Comparison of ENCODE assay signal across 15 cellular contexts in genomic region chr22:20312396-20313191, GRCh38. TPM values are rescaled to one million over a fixed set of nuclear protein-coding genes. Genes with fewer than 3 reads are reported as not detected.
DNase-seq lines count a peak whose midpoint lies in the region; ATAC-seq and TF ChIP-seq lines count a peak whose summit lies in the region.
"Had no signal": no experiment of that assay in that cellular context is flagged by ENCODE, and none has a peak within 500 bp of the region (broad histone marks: within the 10 kb centered on the region; RNA-seq: fewer than 3 reads in every experiment).

No MANE protein-coding gene starts in this region.

- peaks cover 2% of the 10 kb centered on the region for H3K36me3 Mint-ChIP-seq in activated naive CD4-positive, alpha-beta T cell treated with anti-CD3 and anti-CD28 coated beads, Interleukin-2, amount 10 ng/mL, durations not matched to agents 7 days and 5 days
- H3K36me3 Mint-ChIP-seq: T-cell had no signal

- no peak for ATAC-seq in HG02938 (IDR thresholded peaks at IDR 0.05; ENCODE audit: unreplicated experiment)
- ATAC-seq: T-cell had no signal

- no peaks in the 10 kb centered on the region for H3K36me3 ChIP-seq in testis (ENCODE audit: low read depth, missing control alignments)
- H3K36me3 ChIP-seq: cardiac muscle cell had no signal

- H3K4me3 Mint-ChIP-seq in activated naive CD4-positive, alpha-beta T cell treated with anti-CD3 and anti-CD28 coated beads, Interleukin-2, amount 10 ng/mL, durations not matched to agents 7 days and 5 days: no peak overlapping the region
- H3K4me3 Mint-ChIP-seq: activated B cell treated with CpG ODN at 0.5 μM for 24 hours, T-cell had no signal

- intact Hi-C loops in testis (cut with DNase I; ENCODE audit: low total_unique reads): no loop called here

- 91 to 92% methylated on average over 3 to 14 of the region's 14 CpGs for WGBS in testis, 2 donors

- H3K4me1 Mint-ChIP-seq in activated naive CD4-positive, alpha-beta T cell treated with anti-CD3 and anti-CD28 coated beads, Interleukin-2, amount 10 ng/mL, durations not matched to agents 7 days and 5 days: peaks cover 12% of the 10 kb centered on the region

- CTCF ChIA-PET in activated naive CD4-positive, alpha-beta T cell treated with anti-CD3 and anti-CD28 coated beads, Interleukin-2, amount 10 ng/mL, durations not matched to agents 7 days and 5 days (lab: Charles Lee): no interaction called here

- TF ChIP-seq POLR2A in testis (IDR thresholded peaks at IDR 0.05): no peak

- H3K27ac ChIP-seq in coronary artery (no peak overlapping the region), testis (no peak overlapping the region)
- H3K27ac ChIP-seq: cardiac muscle cell, hepatocyte had no signal

- no peak overlapping the region for H3K27ac Mint-ChIP-seq in activated naive CD4-positive, alpha-beta T cell treated with anti-CD3 and anti-CD28 coated beads, Interleukin-2, amount 10 ng/mL, durations not matched to agents 7 days and 5 days
- H3K27ac Mint-ChIP-seq: activated B cell treated with CpG ODN at 0.5 μM for 24 hours, T-cell had no signal

- no peaks in the 10 kb centered on the region for H3K4me1 ChIP-seq in testis

- no peaks in the 10 kb centered on the region for H3K27me3 ChIP-seq in testis
- H3K27me3 ChIP-seq: cardiac muscle cell, hepatocyte had no signal

- DNase-seq in activated naive CD4-positive, alpha-beta T cell treated with anti-CD3 and anti-CD28 coated beads, Interleukin-2, amount 10 ng/mL, durations not matched to agents 7 days and 5 days: peak; percentile 20
- DNase-seq in activated naive CD4-positive, alpha-beta T cell (lab: John Stamatoyannopoulos, UW): no peak
- DNase-seq in coronary artery (ENCODE audit: low spot score) (peak; percentile 59), mucosa of gallbladder (ENCODE audit: low spot score) (peak; percentile 8), testis (peak; percentile 5), H4 (ENCODE audit: low spot score) (no peak), NCI-H2081 treated with DMSO at 0.1 percent for 48 hours (lab: John Stamatoyannopoulos, UW) (no peak)
- DNase-seq: activated B cell treated with CpG ODN at 0.5 μM for 24 hours; effector CD8-positive, alpha-beta T cell; NCI-H1417; NCI-H2227 treated with DMSO at 0.1 percent for 48 hours had no signal

- no peaks in the 10 kb centered on the region for H3K27me3 Mint-ChIP-seq in activated naive CD4-positive, alpha-beta T cell treated with anti-CD3 and anti-CD28 coated beads, Interleukin-2, amount 10 ng/mL, durations not matched to agents 7 days and 5 days
- H3K27me3 Mint-ChIP-seq: activated B cell treated with CpG ODN at 0.5 μM for 24 hours, T-cell had no signal

- H3K9me3 ChIP-seq in testis: no peaks in the 10 kb centered on the region

- H3K9me3 Mint-ChIP-seq in activated naive CD4-positive, alpha-beta T cell treated with anti-CD3 and anti-CD28 coated beads, Interleukin-2, amount 10 ng/mL, durations not matched to agents 7 days and 5 days: no peaks in the 10 kb centered on the region
- H3K9me3 Mint-ChIP-seq: activated B cell treated with CpG ODN at 0.5 μM for 24 hours, T-cell had no signal

- TF ChIP-seq CTCF in coronary artery (IDR thresholded peaks at IDR 0.05): no peak
- no peak for TF ChIP-seq CTCF in testis (IDR thresholded peaks at IDR 0.05)

- no peak overlapping the region for H3K4me3 ChIP-seq in coronary artery
- no peak overlapping the region for H3K4me3 ChIP-seq in testis
- H3K4me3 ChIP-seq: cardiac muscle cell, hepatocyte had no signal

RNA-seq across cellular contexts. Expression of gene DGCR6L, which starts 7.3 kb away (rescaled TPM):
- 39.5 TPM for total RNA-seq in mucosa of gallbladder
- 100 to 1,000 TPM; 152 to 257 TPM for total RNA-seq in testis
- polyA plus RNA-seq in testis (ENCODE audit: insufficient read depth, low read depth, low replicate concordance): 171 TPM
- total RNA-seq in H4 (2014; rRNA removed; shearing (Covaris generic)): 36.8 and 43.3 TPM in 2 replicates

RNA-seq across cellular contexts. Expression of gene RTN4R, which starts 44.5 kb away (rescaled TPM):
- total RNA-seq in mucosa of gallbladder: 2.0 TPM
- total RNA-seq in testis: 1 to 10 TPM; 5.1 to 6.1 TPM
- polyA plus RNA-seq in testis (ENCODE audit: insufficient read depth, low read depth, low replicate concordance): 2.1 TPM
- total RNA-seq in H4 (2014; rRNA removed; shearing (Covaris generic)): 3.2 TPM in 2 replicates
- total RNA-seq: activated B cell treated with CpG ODN at 0.5 μM for 24 hours had no signal

Comparison
In these comparisons a context has a peak if more than half of its experiments do, and no peak if none do; other contexts are left out.
1. DNase-seq: peak in activated naive CD4-positive, alpha-beta T cell treated with anti-CD3 and anti-CD28 coated beads, Interleukin-2, amount 10 ng/mL, durations not matched to agents 7 days and 5 days (single experiment), coronary artery (single experiment), mucosa of gallbladder (single experiment) and testis (single experiment); none in activated naive CD4-positive, alpha-beta T cell (0 of 4), H4 (single experiment) and NCI-H2081 treated with DMSO at 0.1 percent for 48 hours (single experiment).